In the genomic region with DNA sequence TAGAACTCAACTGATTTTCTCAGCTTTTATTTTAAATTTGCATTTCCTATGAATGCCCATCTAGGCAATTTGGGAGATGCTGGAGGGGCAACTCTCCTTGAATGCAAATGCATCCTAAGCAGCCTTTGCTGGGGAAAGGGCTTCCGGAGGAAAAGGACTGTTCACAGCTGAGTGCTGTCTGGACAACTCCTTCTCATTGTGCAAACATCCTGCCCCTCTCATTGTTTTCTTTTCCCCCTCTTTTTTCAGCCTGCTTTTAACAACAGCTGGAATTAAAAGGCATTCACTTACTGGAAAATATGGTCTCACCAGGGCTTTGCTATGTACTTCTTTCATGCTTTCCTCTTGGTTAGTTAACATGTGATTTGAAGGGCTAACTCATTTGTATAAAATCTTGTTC, we compare ENCODE assay signal across 16 cellular contexts.
DNase-seq lines count a peak whose midpoint lies in the region; TF ChIP-seq lines count a peak whose summit lies in the region.
"Had no signal": no experiment of that assay in that cellular context is flagged by ENCODE, and none has a peak within 500 bp of the region (broad histone marks: within the 10 kb centered on the region; RNA-seq: fewer than 3 reads in every experiment).

No MANE protein-coding gene starts in this region.

- peaks cover 3% of the 10 kb centered on the region for H3K36me3 Mint-ChIP-seq in endothelial cell (ENCODE audit: low read depth, unreplicated experiment)

- H3K27ac Mint-ChIP-seq in endothelial cell (ENCODE audit: unreplicated experiment): peak overlapping the region; percentile 91
- H3K27ac Mint-ChIP-seq: GM23338 had no signal

- no peak overlapping the region for H3K4me3 Mint-ChIP-seq in endothelial cell (ENCODE audit: unreplicated experiment)
- H3K4me3 Mint-ChIP-seq: GM23338 had no signal

- H3K4me1 Mint-ChIP-seq in endothelial cell (ENCODE audit: unreplicated experiment): peaks cover 26% of the 10 kb centered on the region

- no peaks in the 10 kb centered on the region for H3K27me3 Mint-ChIP-seq in endothelial cell (ENCODE audit: unreplicated experiment)

- H3K9me3 Mint-ChIP-seq in endothelial cell (ENCODE audit: unreplicated experiment): no peaks in the 10 kb centered on the region

- TF ChIP-seq CTCF in endothelial cell (IDR thresholded peaks at IDR 0.05; ENCODE audit: unreplicated experiment): no peak

- DNase-seq in DMS153 (lab: John Stamatoyannopoulos, UW) (peak; percentile 25), DMS153 treated with DMSO at 0.1 percent for 48 hours (lab: John Stamatoyannopoulos, UW; ENCODE audit: unreplicated experiment) (no peak), NCI-H69 (lab: John Stamatoyannopoulos, UW) (peak; percentile 78), endothelial cell (ENCODE audit: low spot score) (peak; percentile 30), pulmonary artery endothelial cell (ENCODE audit: low read depth, low spot score) (peak; percentile 19), T1000 (lab: John Stamatoyannopoulos, UW) (no peak), C1 segment of cervical spinal cord (lab: John Stamatoyannopoulos, UW) (no peak)
- no peak for DNase-seq in activated CD8-positive, alpha-beta memory T cell treated with anti-CD3 and anti-CD28 coated beads, Interleukin-2, amount 50 U/mL, for 4 hours
- DNase-seq: DMS 273 treated with DMSO at 0.1 percent for 48 hours, EL, MM.1S, NCI-H2227 treated with DMSO at 0.1 percent for 48 hours, NCI-H526 treated with DMSO at 0.1 percent for 48 hours, PC-9, SIG-M5 had no signal

Comparison
In these comparisons a context has a peak if more than half of its experiments do, and no peak if none do; other contexts are left out.
1. DNase-seq: peak in DMS153 (single experiment), NCI-H69 (single experiment), endothelial cell (single experiment) and pulmonary artery endothelial cell (single experiment); none in DMS153 treated with DMSO at 0.1 percent for 48 hours (single experiment), activated CD8-positive, alpha-beta memory T cell treated with anti-CD3 and anti-CD28 coated beads, Interleukin-2, amount 50 U/mL, for 4 hours (single experiment), T1000 (single experiment) and C1 segment of cervical spinal cord (0 of 14).